Comparison of ENCODE assay signal across 8 cellular contexts in genomic region chr16:8299635-8300034, GRCh38.
"Had no signal": no experiment of that assay in that cellular context is flagged by ENCODE, and none has a peak within 500 bp of the region (broad histone marks: within the 10 kb centered on the region; RNA-seq: fewer than 3 reads in every experiment).

No MANE protein-coding gene starts in this region.

- DNase-seq: GDM1, GF-D8 had no signal

- ATAC-seq: GM12878 had no signal

- H3K4me3 ChIP-seq: GM12878 had no signal

- FAIRE-seq: G401.6, GM12878, GM12891, GM12892, GM18507, GM19239 had no signal
